In genomic region chr9:121942313-121942712, GRCh38 we compare ENCODE assay signal across 1 cellular context.
TF ChIP-seq lines count a peak whose summit lies in the region.

No MANE protein-coding gene starts in this region.

TF ChIP-seq in HepG2, 621 proteins besides CTCF, POLR2A, EP300 and RAD21 (continued from another document):
- TF ChIP-seq SMAD1 (CRISPR knock-in tag; IDR thresholded peaks at IDR 0.05; ENCODE audit: borderline replicate concordance, low read depth) = no peak
- peak; percentile 33; the same call in 1 of the 2 replicates for TF ChIP-seq MYPOP (CRISPR knock-in tag; IDR thresholded peaks at IDR 0.05)
- TF ChIP-seq ZNF142 (CRISPR knock-in tag; IDR thresholded peaks at IDR 0.05) = no peak
- TF ChIP-seq ZNF773 (CRISPR knock-in tag; IDR thresholded peaks at IDR 0.05; ENCODE audit: borderline replicate concordance) = no peak
- TF ChIP-seq ZNF891 (CRISPR knock-in tag; IDR thresholded peaks at IDR 0.05) = no peak
- no peak for TF ChIP-seq ZNF124 (CRISPR knock-in tag; IDR thresholded peaks at IDR 0.05)
- peak; percentile 68; the same call in 1 of the 2 replicates for TF ChIP-seq NR2F6 (IDR thresholded peaks at IDR 0.05)
- peak; percentile 41; the same call in 1 of the 2 replicates for TF ChIP-seq NR2F6 (CRISPR knock-in tag; IDR thresholded peaks at IDR 0.05)
- TF ChIP-seq ISL2 (CRISPR knock-in tag; IDR thresholded peaks at IDR 0.05) = 0 out of 2 replicates have a peak, but pooled peaks have one; percentile 44
- no peak for TF ChIP-seq ZNF800 (CRISPR knock-in tag; IDR thresholded peaks at IDR 0.05)
- no peak for TF ChIP-seq CCAR2 (optimal IDR thresholded peaks at IDR 0.05; ENCODE audit: low read depth, low read length)
- TF ChIP-seq ZFY (CRISPR knock-in tag; IDR thresholded peaks at IDR 0.05) = no peak
- TF ChIP-seq FOXP4 (CRISPR knock-in tag; IDR thresholded peaks at IDR 0.05) = peak; percentile 91
- no peak for TF ChIP-seq MAF1 (CRISPR knock-in tag; IDR thresholded peaks at IDR 0.05; ENCODE audit: borderline replicate concordance)
- no peak for TF ChIP-seq FOSL1 (CRISPR knock-in tag; IDR thresholded peaks at IDR 0.05; ENCODE audit: borderline replicate concordance)
- no peak for TF ChIP-seq JUND (CRISPR knock-in tag; IDR thresholded peaks at IDR 0.05)
- no peak for TF ChIP-seq SOX6 (IDR thresholded peaks at IDR 0.05)
- TF ChIP-seq SOX6 (CRISPR knock-in tag; IDR thresholded peaks at IDR 0.05) = peak; percentile 74
- TF ChIP-seq HNRNPH1 (optimal IDR thresholded peaks at IDR 0.05; ENCODE audit: low read depth, low read length) = no peak
- peak; percentile 33; the same call in 1 of the 2 replicates for TF ChIP-seq FOSL2 (CRISPR knock-in tag; IDR thresholded peaks at IDR 0.05)
- no peak for TF ChIP-seq ZMAT3 (CRISPR knock-in tag; conservative IDR thresholded peaks at IDR 0.05)
- TF ChIP-seq ATF1 (CRISPR knock-in tag; IDR thresholded peaks at IDR 0.05) = no peak
- no peak for TF ChIP-seq ATF3 (CRISPR knock-in tag; IDR thresholded peaks at IDR 0.05)
- TF ChIP-seq SAP130 (CRISPR knock-in tag; IDR thresholded peaks at IDR 0.05; ENCODE audit: low read depth) = no peak; the same call in 1 of the 2 replicates
- peak; percentile 14; the same call in 1 of the 2 replicates for TF ChIP-seq NCOA2 (CRISPR knock-in tag; IDR thresholded peaks at IDR 0.05)
- no peak for TF ChIP-seq MEIS2 (CRISPR knock-in tag; IDR thresholded peaks at IDR 0.05)
- no peak for TF ChIP-seq TMF1 (CRISPR knock-in tag; IDR thresholded peaks at IDR 0.05; ENCODE audit: low read depth)
- TF ChIP-seq ZNF280B (CRISPR knock-in tag; IDR thresholded peaks at IDR 0.05; ENCODE audit: borderline replicate concordance) = no peak
- TF ChIP-seq ZNF660 (CRISPR knock-in tag; IDR thresholded peaks at IDR 0.05; ENCODE audit: borderline replicate concordance, low read depth) = no peak
- no peak for TF ChIP-seq THAP7 (CRISPR knock-in tag; IDR thresholded peaks at IDR 0.05)
